ENCODE assay signal across 1 cellular context in the genomic region with DNA sequence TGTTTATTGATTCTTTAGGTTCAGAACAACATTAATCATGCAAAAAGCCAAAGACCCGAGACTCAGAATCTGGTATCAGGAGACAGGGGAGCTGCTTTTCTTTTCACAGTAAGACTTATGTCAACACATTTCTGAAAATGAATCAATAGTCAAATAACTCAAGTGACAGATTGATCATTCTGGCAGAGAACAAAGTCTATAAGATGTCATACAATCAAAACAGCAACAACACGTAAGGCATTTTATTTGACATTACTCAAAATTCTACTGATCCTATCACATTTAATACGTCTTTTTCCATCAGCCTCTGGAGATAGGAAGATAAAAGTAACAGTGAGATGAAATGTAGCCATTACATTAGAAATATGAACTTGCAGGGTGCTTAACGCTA.
TF ChIP-seq lines count a peak whose summit lies in the region.

No MANE protein-coding gene starts in this region.

TF ChIP-seq in H1, 55 proteins besides CTCF, POLR2A, EP300 and RAD21 (continued from another document):
- TF ChIP-seq BACH1 (IDR thresholded peaks at IDR 0.05; ENCODE audit: low read length) (no peak), KDM1A (IDR thresholded peaks at IDR 0.05; ENCODE audit: borderline replicate concordance, low read length) (no peak), POLR2AphosphoS5 (IDR thresholded peaks at IDR 0.05; ENCODE audit: low read depth, low read length) (no peak), CTBP2 (IDR thresholded peaks at IDR 0.05; ENCODE audit: borderline replicate concordance, insufficient read depth, insufficient read length, low read length) (no peak), SAP30 (IDR thresholded peaks at IDR 0.05; ENCODE audit: insufficient read depth, insufficient replicate concordance, low read length) (no peak)
